ENCODE assay signal across 31 cellular contexts in genomic region chr1:245704341-245704740, GRCh38.
"Had no signal": no experiment of that assay in that cellular context is flagged by ENCODE, and none has a peak within 500 bp of the region (broad histone marks: within the 10 kb centered on the region; RNA-seq: fewer than 3 reads in every experiment).

No MANE protein-coding gene starts in this region.

- H3K4me1 Mint-ChIP-seq: activated naive CD4-positive, alpha-beta T cell treated with anti-CD3 and anti-CD28 coated beads, Interleukin-2, amount 10 ng/mL, durations not matched to agents 7 days and 5 days; central memory CD8-positive, alpha-beta T cell; nephron; stimulated activated naive CD8-positive, alpha-beta T cell treated with anti-CD3 and anti-CD28 coated beads, Interleukin-15, amount 100 ng/mL, for 72 hours; T-helper 17 cell had no signal

- H3K36me3 ChIP-seq: heart right ventricle, ovary, upper lobe of left lung, vagina, WERI-Rb-1 had no signal

- H3K4me3 ChIP-seq: dorsolateral prefrontal cortex, heart right ventricle, lung, ovary, skin epidermis, upper lobe of left lung, vagina had no signal

- H3K27me3 Mint-ChIP-seq: activated naive CD4-positive, alpha-beta T cell treated with anti-CD3 and anti-CD28 coated beads, Interleukin-2, amount 10 ng/mL, durations not matched to agents 7 days and 5 days; activated naive CD8-positive, alpha-beta T cell treated with anti-CD3 and anti-CD28 coated beads, Interleukin-2, amount 10 ng/mL, durations not matched to agents 7 days and 5 days; central memory CD8-positive, alpha-beta T cell; progenitor cell of endocrine pancreas; stimulated activated memory B cell treated with anti-CD40 and anti-IgM and Interleukin-4, amounts not matched to agents 10 μg/mL and 1 μg/mL and 100 μg/mL, for 72 hours; stimulated activated naive CD8-positive, alpha-beta T cell treated with anti-CD3 and anti-CD28 coated beads, Interleukin-15, amount 100 ng/mL, for 72 hours; T-helper 17 cell had no signal

- H3K9me3 ChIP-seq: heart right ventricle, ovary, upper lobe of left lung, vagina had no signal

- ATAC-seq: activated CD4-positive, CD25-positive, alpha-beta regulatory T cell treated with anti-CD3 and anti-CD28 coated beads, Interleukin-2, amount 50 U/mL, for 24 hours; heart right ventricle; left lobe of liver; sciatic nerve; stimulated activated memory B cell treated with anti-CD40 and anti-IgM and Interleukin-4, amounts not matched to agents 10 μg/mL and 1 μg/mL and 100 μg/mL, for 72 hours; stimulated activated naive CD8-positive, alpha-beta T cell treated with anti-CD3 and anti-CD28 coated beads, Interleukin-15, amount 100 ng/mL, for 72 hours; T-helper 17 cell had no signal

- H3K27ac Mint-ChIP-seq: activated naive CD4-positive, alpha-beta T cell treated with anti-CD3 and anti-CD28 coated beads, Interleukin-2, amount 10 ng/mL, durations not matched to agents 7 days and 5 days; activated naive CD8-positive, alpha-beta T cell treated with anti-CD3 and anti-CD28 coated beads, Interleukin-2, amount 10 ng/mL, durations not matched to agents 7 days and 5 days; activated T-helper 1 cell treated with anti-CD3 and anti-CD28 coated beads, Interleukin-12 subunit alpha, Interleukin-12 subunit beta, Interleukin-2, Interleukin-4 antibody, amounts not matched to agents 30 ng/mL and 10 ng/mL and 1 ng/mL, durations not matched to agents 14 hours and 24 hours and 36 hours; nephron; progenitor cell of endocrine pancreas; stimulated activated memory B cell treated with anti-CD40 and anti-IgM and Interleukin-4, amounts not matched to agents 10 μg/mL and 1 μg/mL and 100 μg/mL, for 72 hours; stimulated activated naive CD8-positive, alpha-beta T cell treated with anti-CD3 and anti-CD28 coated beads, Interleukin-15, amount 100 ng/mL, for 72 hours; T-helper 17 cell had no signal

- H3K4me3 Mint-ChIP-seq: activated naive CD4-positive, alpha-beta T cell treated with anti-CD3 and anti-CD28 coated beads, Interleukin-2, amount 10 ng/mL, durations not matched to agents 7 days and 5 days; activated naive CD8-positive, alpha-beta T cell treated with anti-CD3 and anti-CD28 coated beads, Interleukin-2, amount 10 ng/mL, durations not matched to agents 7 days and 5 days; activated T-helper 1 cell treated with anti-CD3 and anti-CD28 coated beads, Interleukin-12 subunit alpha, Interleukin-12 subunit beta, Interleukin-2, Interleukin-4 antibody, amounts not matched to agents 30 ng/mL and 10 ng/mL and 1 ng/mL, durations not matched to agents 14 hours and 24 hours and 36 hours; central memory CD8-positive, alpha-beta T cell; nephron; stimulated activated memory B cell treated with anti-CD40 and anti-IgM and Interleukin-4, amounts not matched to agents 10 μg/mL and 1 μg/mL and 100 μg/mL, for 72 hours; stimulated activated naive CD8-positive, alpha-beta T cell treated with anti-CD3 and anti-CD28 coated beads, Interleukin-15, amount 100 ng/mL, for 72 hours; T-helper 17 cell had no signal

- FAIRE-seq: colon had no signal

- DNase-seq: activated CD4-positive, alpha-beta T cell treated with anti-CD3 and anti-CD28 coated beads for 48 hours; activated CD4-positive, alpha-beta T cell treated with anti-CD3 and anti-CD28 coated beads, Interleukin-2, amount 50 U/mL, for 48 hours; activated CD8-positive, alpha-beta memory T cell treated with anti-CD3 and anti-CD28 coated beads for 24 hours; activated effector memory CD4-positive, alpha-beta T cell treated with anti-CD3 and anti-CD28 coated beads, Interleukin-2, amount 50 U/mL, for 16 hours; activated naive CD4-positive, alpha-beta T cell treated with anti-CD3 and anti-CD28 coated beads, Interleukin-2, amount 10 ng/mL, durations not matched to agents 7 days and 5 days; activated naive CD8-positive, alpha-beta T cell treated with anti-CD3 and anti-CD28 coated beads, Interleukin-2, amount 10 ng/mL, durations not matched to agents 7 days and 5 days; dorsolateral prefrontal cortex; effector memory CD4-positive, alpha-beta T cell; heart right ventricle; kidney glomerular epithelial cell; ovary; retina; stimulated activated CD4-positive, alpha-beta T cell treated with anti-CD3 and anti-CD28 coated beads, Interleukin-4, amount 100 ng/mL, for 4 hours; stimulated activated CD8-positive, alpha-beta memory T cell treated with anti-CD3 and anti-CD28 coated beads, Interleukin-4, amount 100 ng/mL, for 48 hours; stimulated activated naive CD8-positive, alpha-beta T cell treated with anti-CD3 and anti-CD28 coated beads, Interleukin-15, amount 100 ng/mL, for 72 hours; substantia nigra; T-helper 17 cell; upper lobe of left lung; WERI-Rb-1 had no signal

- H3K9me3 Mint-ChIP-seq: activated naive CD4-positive, alpha-beta T cell treated with anti-CD3 and anti-CD28 coated beads, Interleukin-2, amount 10 ng/mL, durations not matched to agents 7 days and 5 days; activated naive CD8-positive, alpha-beta T cell treated with anti-CD3 and anti-CD28 coated beads, Interleukin-2, amount 10 ng/mL, durations not matched to agents 7 days and 5 days; activated T-helper 1 cell treated with anti-CD3 and anti-CD28 coated beads, Interleukin-12 subunit alpha, Interleukin-12 subunit beta, Interleukin-2, Interleukin-4 antibody, amounts not matched to agents 30 ng/mL and 10 ng/mL and 1 ng/mL, durations not matched to agents 14 hours and 24 hours and 36 hours; central memory CD8-positive, alpha-beta T cell; nephron; stimulated activated memory B cell treated with anti-CD40 and anti-IgM and Interleukin-4, amounts not matched to agents 10 μg/mL and 1 μg/mL and 100 μg/mL, for 72 hours had no signal

- H3K36me3 Mint-ChIP-seq: activated naive CD4-positive, alpha-beta T cell treated with anti-CD3 and anti-CD28 coated beads, Interleukin-2, amount 10 ng/mL, durations not matched to agents 7 days and 5 days; activated naive CD8-positive, alpha-beta T cell treated with anti-CD3 and anti-CD28 coated beads, Interleukin-2, amount 10 ng/mL, durations not matched to agents 7 days and 5 days had no signal

- H3K4me1 ChIP-seq: upper lobe of left lung had no signal

- H3K27me3 ChIP-seq: dorsolateral prefrontal cortex, heart right ventricle, ovary, upper lobe of left lung, vagina had no signal

- H3K27ac ChIP-seq: dorsolateral prefrontal cortex, heart right ventricle, ovary, skin epidermis, upper lobe of left lung, vagina, WERI-Rb-1 had no signal
